Comparison of ENCODE assay signal across 1 cellular context in the genomic region with DNA sequence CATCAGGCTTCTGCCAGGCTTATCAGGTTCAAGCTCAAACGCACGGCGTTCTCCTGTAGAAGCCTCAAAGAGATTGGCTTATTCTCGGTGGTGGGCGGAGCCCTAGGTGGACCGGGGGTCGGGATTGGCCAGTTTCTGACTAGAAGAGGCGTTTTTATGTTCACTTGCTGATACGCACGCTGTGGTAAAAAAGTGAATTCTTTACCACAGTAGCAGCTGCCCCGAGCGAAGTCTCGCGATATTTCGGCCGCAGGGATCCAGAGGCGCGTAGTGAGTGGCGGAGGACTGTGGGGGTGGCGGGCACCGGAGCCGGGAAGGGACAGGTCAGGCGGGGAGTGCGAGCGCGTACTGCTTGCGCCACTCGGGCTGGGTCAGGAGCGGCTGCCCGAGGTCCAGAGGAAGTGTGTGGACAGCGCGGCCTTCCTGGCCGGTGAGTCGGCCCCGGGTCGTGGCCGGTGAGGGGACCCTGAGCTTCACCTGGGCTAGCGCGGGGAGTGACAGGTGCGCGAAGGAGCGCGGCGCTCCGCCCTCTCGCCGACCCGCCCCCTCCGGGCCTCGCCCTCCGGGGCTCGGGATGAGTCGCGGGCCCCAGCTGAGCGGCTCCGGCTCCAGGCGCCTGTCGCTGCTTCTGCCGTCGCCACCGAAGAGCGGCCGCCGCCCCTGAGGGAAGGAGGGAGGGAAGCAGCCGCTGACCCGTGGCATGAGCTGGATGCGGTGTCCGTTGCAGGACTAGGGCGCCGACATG.
TF ChIP-seq lines count a peak whose summit lies in the region.

TSS of gene DMXL1 (plus strand) at position 260 of the 745 bp plus-strand sequence. CDS start at position 743, 483 bp downstream.

TF ChIP-seq in K562, 482 proteins besides CTCF, POLR2A, EP300 and RAD21 (continued from another document and continues in another):
- TF ChIP-seq, protein P1, sequence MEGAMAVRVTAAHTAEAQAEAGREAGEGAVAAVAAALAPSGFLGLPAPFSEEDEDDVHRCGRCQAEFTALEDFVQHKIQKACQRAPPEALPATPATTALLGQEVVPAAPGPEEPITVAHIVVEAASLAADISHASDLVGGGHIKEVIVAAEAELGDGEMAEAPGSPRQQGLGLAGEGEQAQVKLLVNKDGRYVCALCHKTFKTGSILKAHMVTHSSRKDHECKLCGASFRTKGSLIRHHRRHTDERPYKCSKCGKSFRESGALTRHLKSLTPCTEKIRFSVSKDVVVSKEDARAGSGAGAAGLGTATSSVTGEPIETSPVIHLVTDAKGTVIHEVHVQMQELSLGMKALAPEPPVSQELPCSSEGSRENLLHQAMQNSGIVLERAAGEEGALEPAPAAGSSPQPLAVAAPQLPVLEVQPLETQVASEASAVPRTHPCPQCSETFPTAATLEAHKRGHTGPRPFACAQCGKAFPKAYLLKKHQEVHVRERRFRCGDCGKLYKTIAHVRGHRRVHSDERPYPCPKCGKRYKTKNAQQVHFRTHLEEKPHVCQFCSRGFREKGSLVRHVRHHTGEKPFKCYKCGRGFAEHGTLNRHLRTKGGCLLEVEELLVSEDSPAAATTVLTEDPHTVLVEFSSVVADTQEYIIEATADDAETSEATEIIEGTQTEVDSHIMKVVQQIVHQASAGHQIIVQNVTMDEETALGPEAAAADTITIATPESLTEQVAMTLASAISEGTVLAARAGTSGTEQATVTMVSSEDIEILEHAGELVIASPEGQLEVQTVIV (CRISPR knock-in tag; IDR thresholded peaks at IDR 0.05; ENCODE audit: borderline replicate concordance) = no peak
- TF ChIP-seq GATAD2A (IDR thresholded peaks at IDR 0.05) = no peak
- TF ChIP-seq STAT5B (CRISPR knock-in tag; IDR thresholded peaks at IDR 0.05) = no peak
- TF ChIP-seq E2F1 (CRISPR knock-in tag; IDR thresholded peaks at IDR 0.05) = no peak
- TF ChIP-seq FOSL1 (tag; conservative IDR thresholded peaks at IDR 0.05) = no peak
- no peak for TF ChIP-seq CSDE1 (IDR thresholded peaks at IDR 0.05)
- peak; percentile 44; the same call in 1 of the 2 replicates for TF ChIP-seq XRCC5 (IDR thresholded peaks at IDR 0.05; ENCODE audit: low read depth, low read length)
- no peak for TF ChIP-seq ZNF140 (CRISPR knock-in tag; IDR thresholded peaks at IDR 0.05)
- no peak for TF ChIP-seq ZNF561 (CRISPR knock-in tag; conservative IDR thresholded peaks at IDR 0.05)
- TF ChIP-seq IFI16 (CRISPR knock-in tag; IDR thresholded peaks at IDR 0.05) = no peak
- peak; percentile 24 for TF ChIP-seq POLR2B (IDR thresholded peaks at IDR 0.05; ENCODE audit: low read depth, partially characterized antibody)
- TF ChIP-seq KDM1A (IDR thresholded peaks at IDR 0.05) = no peak
- TF ChIP-seq ZNF764 (CRISPR knock-in tag; IDR thresholded peaks at IDR 0.05; ENCODE audit: low read depth) = no peak
- no peak for TF ChIP-seq ZNF696 (CRISPR knock-in tag; conservative IDR thresholded peaks at IDR 0.05)
- no peak for TF ChIP-seq ARID2 (IDR thresholded peaks at IDR 0.05)
- TF ChIP-seq RBFOX2 (IDR thresholded peaks at IDR 0.05; ENCODE audit: low read depth, low read length) = peak; percentile 93
- peak; percentile 76; the same call in 1 of the 2 replicates for TF ChIP-seq ATF7 (IDR thresholded peaks at IDR 0.05)
- 0 out of 2 replicates have a peak, but pooled peaks have one; percentile 22 for TF ChIP-seq TRIM28 (IDR thresholded peaks at IDR 0.05)
- TF ChIP-seq CBX8 (IDR thresholded peaks at IDR 0.05; ENCODE audit: borderline replicate concordance, extremely low read depth, low read depth, low read length, poor library complexity, severe bottlenecking) = no peak
- no peak for TF ChIP-seq ETS2 (tag; IDR thresholded peaks at IDR 0.05; ENCODE audit: borderline replicate concordance, poor library complexity, severe bottlenecking)
- TF ChIP-seq ID3 (CRISPR knock-in tag; IDR thresholded peaks at IDR 0.05) = no peak
- no peak for TF ChIP-seq ID3 (tag; IDR thresholded peaks at IDR 0.05)
- TF ChIP-seq NR4A1 (CRISPR knock-in tag; IDR thresholded peaks at IDR 0.05) = 0 out of 2 replicates have a peak, but pooled peaks have one; percentile 66
- no peak for TF ChIP-seq NR4A1 (tag; IDR thresholded peaks at IDR 0.05)
- TF ChIP-seq, protein P2, sequence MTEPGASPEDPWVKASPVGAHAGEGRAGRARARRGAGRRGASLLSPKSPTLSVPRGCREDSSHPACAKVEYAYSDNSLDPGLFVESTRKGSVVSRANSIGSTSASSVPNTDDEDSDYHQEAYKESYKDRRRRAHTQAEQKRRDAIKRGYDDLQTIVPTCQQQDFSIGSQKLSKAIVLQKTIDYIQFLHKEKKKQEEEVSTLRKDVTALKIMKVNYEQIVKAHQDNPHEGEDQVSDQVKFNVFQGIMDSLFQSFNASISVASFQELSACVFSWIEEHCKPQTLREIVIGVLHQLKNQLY (CRISPR knock-in tag; conservative IDR thresholded peaks at IDR 0.05) = no peak
- TF ChIP-seq DDX20 (tag; IDR thresholded peaks at IDR 0.05; ENCODE audit: low read depth) = no peak
- TF ChIP-seq ZNF431 (CRISPR knock-in tag; IDR thresholded peaks at IDR 0.05) = no peak
- TF ChIP-seq, protein P3, sequence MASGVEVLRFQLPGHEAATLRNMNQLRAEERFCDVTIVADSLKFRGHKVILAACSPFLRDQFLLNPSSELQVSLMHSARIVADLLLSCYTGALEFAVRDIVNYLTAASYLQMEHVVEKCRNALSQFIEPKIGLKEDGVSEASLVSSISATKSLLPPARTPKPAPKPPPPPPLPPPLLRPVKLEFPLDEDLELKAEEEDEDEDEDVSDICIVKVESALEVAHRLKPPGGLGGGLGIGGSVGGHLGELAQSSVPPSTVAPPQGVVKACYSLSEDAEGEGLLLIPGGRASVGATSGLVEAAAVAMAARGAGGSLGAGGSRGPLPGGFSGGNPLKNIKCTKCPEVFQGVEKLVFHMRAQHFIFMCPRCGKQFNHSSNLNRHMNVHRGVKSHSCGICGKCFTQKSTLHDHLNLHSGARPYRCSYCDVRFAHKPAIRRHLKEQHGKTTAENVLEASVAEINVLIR (CRISPR knock-in tag; IDR thresholded peaks at IDR 0.05) = peak; percentile 38; the same call in 1 of the 2 replicates
- TF ChIP-seq TSC22D4 (tag; IDR thresholded peaks at IDR 0.05) = no peak
- TF ChIP-seq, protein P4, sequence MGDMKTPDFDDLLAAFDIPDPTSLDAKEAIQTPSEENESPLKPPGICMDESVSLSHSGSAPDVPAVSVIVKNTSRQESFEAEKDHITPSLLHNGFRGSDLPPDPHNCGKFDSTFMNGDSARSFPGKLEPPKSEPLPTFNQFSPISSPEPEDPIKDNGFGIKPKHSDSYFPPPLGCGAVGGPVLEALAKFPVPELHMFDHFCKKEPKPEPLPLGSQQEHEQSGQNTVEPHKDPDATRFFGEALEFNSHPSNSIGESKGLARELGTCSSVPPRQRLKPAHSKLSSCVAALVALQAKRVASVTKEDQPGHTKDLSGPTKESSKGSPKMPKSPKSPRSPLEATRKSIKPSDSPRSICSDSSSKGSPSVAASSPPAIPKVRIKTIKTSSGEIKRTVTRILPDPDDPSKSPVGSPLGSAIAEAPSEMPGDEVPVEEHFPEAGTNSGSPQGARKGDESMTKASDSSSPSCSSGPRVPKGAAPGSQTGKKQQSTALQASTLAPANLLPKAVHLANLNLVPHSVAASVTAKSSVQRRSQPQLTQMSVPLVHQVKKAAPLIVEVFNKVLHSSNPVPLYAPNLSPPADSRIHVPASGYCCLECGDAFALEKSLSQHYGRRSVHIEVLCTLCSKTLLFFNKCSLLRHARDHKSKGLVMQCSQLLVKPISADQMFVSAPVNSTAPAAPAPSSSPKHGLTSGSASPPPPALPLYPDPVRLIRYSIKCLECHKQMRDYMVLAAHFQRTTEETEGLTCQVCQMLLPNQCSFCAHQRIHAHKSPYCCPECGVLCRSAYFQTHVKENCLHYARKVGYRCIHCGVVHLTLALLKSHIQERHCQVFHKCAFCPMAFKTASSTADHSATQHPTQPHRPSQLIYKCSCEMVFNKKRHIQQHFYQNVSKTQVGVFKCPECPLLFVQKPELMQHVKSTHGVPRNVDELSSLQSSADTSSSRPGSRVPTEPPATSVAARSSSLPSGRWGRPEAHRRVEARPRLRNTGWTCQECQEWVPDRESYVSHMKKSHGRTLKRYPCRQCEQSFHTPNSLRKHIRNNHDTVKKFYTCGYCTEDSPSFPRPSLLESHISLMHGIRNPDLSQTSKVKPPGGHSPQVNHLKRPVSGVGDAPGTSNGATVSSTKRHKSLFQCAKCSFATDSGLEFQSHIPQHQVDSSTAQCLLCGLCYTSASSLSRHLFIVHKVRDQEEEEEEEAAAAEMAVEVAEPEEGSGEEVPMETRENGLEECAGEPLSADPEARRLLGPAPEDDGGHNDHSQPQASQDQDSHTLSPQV (IDR thresholded peaks at IDR 0.05) = no peak
- TF ChIP-seq NONO (IDR thresholded peaks at IDR 0.05; ENCODE audit: low read depth in 2 of 2, low read length in 1 of 2) = peak; percentile 41 to 73; a peak in 2 of 4 replicates
- TF ChIP-seq ZNF212 (CRISPR knock-in tag; IDR thresholded peaks at IDR 0.05) = no peak
- no peak for TF ChIP-seq PYGO2 (tag; IDR thresholded peaks at IDR 0.05)
- no peak for TF ChIP-seq RHOXF2B (CRISPR knock-in tag; conservative IDR thresholded peaks at IDR 0.05)
- no peak for TF ChIP-seq SNIP1 (IDR thresholded peaks at IDR 0.05; ENCODE audit: low read depth)
- TF ChIP-seq ZZZ3 (IDR thresholded peaks at IDR 0.05) = no peak
- 0 out of 2 replicates have a peak, but pooled peaks have one; percentile 41 for TF ChIP-seq ZNF76 (CRISPR knock-in tag; IDR thresholded peaks at IDR 0.05; ENCODE audit: borderline replicate concordance)
- TF ChIP-seq NFATC3 (IDR thresholded peaks at IDR 0.05) = no peak
- no peak for TF ChIP-seq STAG1 (CRISPR knock-in tag; IDR thresholded peaks at IDR 0.05; ENCODE audit: borderline replicate concordance)
- TF ChIP-seq NR2C1 (IDR thresholded peaks at IDR 0.05) = peak; percentile 71
- TF ChIP-seq NR2C1 (tag; IDR thresholded peaks at IDR 0.05) = no peak; the same call in 1 of the 2 replicates
- TF ChIP-seq ZNF277 (CRISPR knock-in tag; IDR thresholded peaks at IDR 0.05; ENCODE audit: borderline replicate concordance) = no peak
- TF ChIP-seq ZC3H11A (IDR thresholded peaks at IDR 0.05; ENCODE audit: low read depth, low read length) = no peak
- TF ChIP-seq, protein P5, sequence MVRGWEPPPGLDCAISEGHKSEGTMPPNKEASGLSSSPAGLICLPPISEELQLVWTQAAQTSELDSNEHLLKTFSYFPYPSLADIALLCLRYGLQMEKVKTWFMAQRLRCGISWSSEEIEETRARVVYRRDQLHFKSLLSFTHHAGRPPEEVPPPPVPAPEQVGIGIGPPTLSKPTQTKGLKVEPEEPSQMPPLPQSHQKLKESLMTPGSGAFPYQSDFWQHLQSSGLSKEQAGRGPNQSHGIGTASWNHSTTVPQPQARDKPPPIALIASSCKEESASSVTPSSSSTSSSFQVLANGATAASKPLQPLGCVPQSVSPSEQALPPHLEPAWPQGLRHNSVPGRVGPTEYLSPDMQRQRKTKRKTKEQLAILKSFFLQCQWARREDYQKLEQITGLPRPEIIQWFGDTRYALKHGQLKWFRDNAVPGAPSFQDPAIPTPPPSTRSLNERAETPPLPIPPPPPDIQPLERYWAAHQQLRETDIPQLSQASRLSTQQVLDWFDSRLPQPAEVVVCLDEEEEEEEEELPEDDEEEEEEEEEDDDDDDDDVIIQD (CRISPR knock-in tag; IDR thresholded peaks at IDR 0.05) = no peak
- no peak for TF ChIP-seq KLF6 (CRISPR knock-in tag; IDR thresholded peaks at IDR 0.05; ENCODE audit: borderline replicate concordance)
- TF ChIP-seq ZNF133 (CRISPR knock-in tag; IDR thresholded peaks at IDR 0.05) = no peak
- TF ChIP-seq KLF10 (CRISPR knock-in tag; IDR thresholded peaks at IDR 0.05) = no peak
- peak; percentile 39 for TF ChIP-seq SP2 (IDR thresholded peaks at IDR 0.05; ENCODE audit: extremely low read depth, low read depth, low read length, poor library complexity, severe bottlenecking)
- no peak for TF ChIP-seq ZNF146 (CRISPR knock-in tag; IDR thresholded peaks at IDR 0.05; ENCODE audit: unreplicated experiment)
- no peak for TF ChIP-seq ZNF134 (CRISPR knock-in tag; conservative IDR thresholded peaks at IDR 0.05)
- TF ChIP-seq ZNF511 (CRISPR knock-in tag; IDR thresholded peaks at IDR 0.05) = peak; percentile 84
- no peak for TF ChIP-seq MTA1 (IDR thresholded peaks at IDR 0.05; ENCODE audit: borderline replicate concordance)
- TF ChIP-seq JUNB (CRISPR knock-in tag; conservative IDR thresholded peaks at IDR 0.05) = no peak
